In genomic region chr12:46389130-46389616, GRCh38 we compare ENCODE assay signal across 9 cellular contexts. TPM values are rescaled to one million over a fixed set of nuclear protein-coding genes. Genes with fewer than 3 reads are reported as not detected.
DNase-seq lines count a peak whose midpoint lies in the region; ATAC-seq and TF ChIP-seq lines count a peak whose summit lies in the region.
"Had no signal": no experiment of that assay in that cellular context is flagged by ENCODE, and none has a peak within 500 bp of the region (broad histone marks: within the 10 kb centered on the region; RNA-seq: fewer than 3 reads in every experiment).

No MANE protein-coding gene starts in this region.

- peak overlapping the region; percentile 33 for H3K4me3 Mint-ChIP-seq in activated naive CD8-positive, alpha-beta T cell treated with anti-CD3 and anti-CD28 coated beads, Interleukin-2, amount 50 U/mL, for 24 hours
- peak overlapping the region in 1 of 2 donors; percentile 39 for H3K4me3 Mint-ChIP-seq in stimulated activated naive B cell treated with anti-CD40 and anti-IgM and Interleukin-4, amounts not matched to agents 10 μg/mL and 1 μg/mL and 100 μg/mL, for 72 hours

- TF ChIP-seq CTCF in GM12864 (IDR thresholded peaks at IDR 0.05; ENCODE audit: low read depth, low read length, missing control alignments) (no peak), BE2C (IDR thresholded peaks at IDR 0.05; ENCODE audit: low read depth, low read length) (no peak)

- CTCF ChIA-PET in HEK293T (lab: Yijun Ruan, JAX) = no interaction called here

- POLR2A ChIA-PET in HEK293T (lab: Yijun Ruan, JAX) = no interaction called here

- H3K9me3 ChIP-seq in BE2C = no peaks in the 10 kb centered on the region

- ATAC-seq in activated naive CD8-positive, alpha-beta T cell treated with anti-CD3 and anti-CD28 coated beads, Interleukin-2, amount 50 U/mL, for 24 hours = no peak
- peak; percentile 39 to 70 for ATAC-seq in left cardiac atrium
- no peak for ATAC-seq in stimulated activated naive B cell treated with anti-CD40 and anti-IgM and Interleukin-4, amounts not matched to agents 10 μg/mL and 1 μg/mL and 100 μg/mL, for 72 hours (replicated peaks)
- ATAC-seq in HG02970 (IDR thresholded peaks at IDR 0.05; ENCODE audit: low FRiP score, unreplicated experiment) = no peak

- H3K4me3 ChIP-seq in GM12864 (ENCODE audit: low read depth, low read length) (peak overlapping the region; percentile 2), BE2C (ENCODE audit: low read depth, low read length) (no peak overlapping the region)

- intact Hi-C loops in left cardiac atrium (cut with DNase I) = loop anchor here in 1 of 2 donors (10.0 kb wide), 1 partner anchor 46 kb away; no protein-coding TSS in a partner anchor

- DNase-seq in GM12864 (ENCODE audit: low read depth) (no peak), left cardiac atrium (no peak), BE2C (no peak), HEK293T (ENCODE audit: extremely low spot score) (no peak), NOMO-1 (lab: John Stamatoyannopoulos, UW; ENCODE audit: unreplicated experiment in 2 of 2) (no peak)
- DNase-seq in activated naive CD8-positive, alpha-beta T cell treated with anti-CD3 and anti-CD28 coated beads, Interleukin-2, amount 50 U/mL, for 24 hours = no peak
- DNase-seq in stimulated activated naive B cell treated with anti-CD40 and anti-IgM and Interleukin-4, amounts not matched to agents 10 μg/mL and 1 μg/mL and 100 μg/mL, for 72 hours = no peak
- DNase-seq: activated T-cell treated with anti-CD3 and anti-CD28 coated beads, Interleukin-2, amount 50 U/mL, for 48 hours had no signal

- peak overlapping the region; percentile 81 for H3K27ac Mint-ChIP-seq in activated naive CD8-positive, alpha-beta T cell treated with anti-CD3 and anti-CD28 coated beads, Interleukin-2, amount 50 U/mL, for 24 hours
- peak overlapping the region; percentile 75 for H3K27ac Mint-ChIP-seq in stimulated activated naive B cell treated with anti-CD40 and anti-IgM and Interleukin-4, amounts not matched to agents 10 μg/mL and 1 μg/mL and 100 μg/mL, for 72 hours

- H3K4me1 ChIP-seq in BE2C = peaks cover 24% of the 10 kb centered on the region

- H3K36me3 Mint-ChIP-seq in activated naive CD8-positive, alpha-beta T cell treated with anti-CD3 and anti-CD28 coated beads, Interleukin-2, amount 50 U/mL, for 24 hours (ENCODE audit: low read depth) = peaks cover 7% of the 10 kb centered on the region
- H3K36me3 Mint-ChIP-seq in stimulated activated naive B cell treated with anti-CD40 and anti-IgM and Interleukin-4, amounts not matched to agents 10 μg/mL and 1 μg/mL and 100 μg/mL, for 72 hours = peaks cover 0 to 3% of the 10 kb centered on the region in 2 donors

- no peaks in the 10 kb centered on the region for H3K9me3 Mint-ChIP-seq in activated naive CD8-positive, alpha-beta T cell treated with anti-CD3 and anti-CD28 coated beads, Interleukin-2, amount 50 U/mL, for 24 hours
- no peaks in the 10 kb centered on the region for H3K9me3 Mint-ChIP-seq in stimulated activated naive B cell treated with anti-CD40 and anti-IgM and Interleukin-4, amounts not matched to agents 10 μg/mL and 1 μg/mL and 100 μg/mL, for 72 hours

- H3K36me3 ChIP-seq in BE2C = no peaks in the 10 kb centered on the region

- no peaks in the 10 kb centered on the region for H3K27me3 ChIP-seq in BE2C

- no peaks in the 10 kb centered on the region for H3K27me3 Mint-ChIP-seq in activated naive CD8-positive, alpha-beta T cell treated with anti-CD3 and anti-CD28 coated beads, Interleukin-2, amount 50 U/mL, for 24 hours
- no peaks in the 10 kb centered on the region for H3K27me3 Mint-ChIP-seq in stimulated activated naive B cell treated with anti-CD40 and anti-IgM and Interleukin-4, amounts not matched to agents 10 μg/mL and 1 μg/mL and 100 μg/mL, for 72 hours

- peaks cover 66% of the 10 kb centered on the region for H3K4me1 Mint-ChIP-seq in activated naive CD8-positive, alpha-beta T cell treated with anti-CD3 and anti-CD28 coated beads, Interleukin-2, amount 50 U/mL, for 24 hours
- H3K4me1 Mint-ChIP-seq in stimulated activated naive B cell treated with anti-CD40 and anti-IgM and Interleukin-4, amounts not matched to agents 10 μg/mL and 1 μg/mL and 100 μg/mL, for 72 hours = peaks cover 38 to 58% of the 10 kb centered on the region in 2 donors

TF ChIP-seq in HEK293T, 16 proteins besides CTCF, POLR2A, EP300 and RAD21:
- TF ChIP-seq CTBP1 (IDR thresholded peaks at IDR 0.05; ENCODE audit: borderline replicate concordance) = no peak
- no peak for TF ChIP-seq FOXA1 (IDR thresholded peaks at IDR 0.05)
- no peak for TF ChIP-seq HDGF (IDR thresholded peaks at IDR 0.05; ENCODE audit: borderline replicate concordance)
- TF ChIP-seq ARNT (IDR thresholded peaks at IDR 0.05) = no peak
- no peak for TF ChIP-seq LEF1 (IDR thresholded peaks at IDR 0.05; ENCODE audit: borderline replicate concordance)
- no peak for TF ChIP-seq FOXM1 (IDR thresholded peaks at IDR 0.05; ENCODE audit: borderline replicate concordance)
- no peak for TF ChIP-seq NFRKB (IDR thresholded peaks at IDR 0.05)
- TF ChIP-seq L3MBTL2 (conservative IDR thresholded peaks at IDR 0.05) = no peak
- TF ChIP-seq ZNF384 (IDR thresholded peaks at IDR 0.05) = no peak
- no peak for TF ChIP-seq SUZ12 (IDR thresholded peaks at IDR 0.05)
- TF ChIP-seq, protein P1, sequence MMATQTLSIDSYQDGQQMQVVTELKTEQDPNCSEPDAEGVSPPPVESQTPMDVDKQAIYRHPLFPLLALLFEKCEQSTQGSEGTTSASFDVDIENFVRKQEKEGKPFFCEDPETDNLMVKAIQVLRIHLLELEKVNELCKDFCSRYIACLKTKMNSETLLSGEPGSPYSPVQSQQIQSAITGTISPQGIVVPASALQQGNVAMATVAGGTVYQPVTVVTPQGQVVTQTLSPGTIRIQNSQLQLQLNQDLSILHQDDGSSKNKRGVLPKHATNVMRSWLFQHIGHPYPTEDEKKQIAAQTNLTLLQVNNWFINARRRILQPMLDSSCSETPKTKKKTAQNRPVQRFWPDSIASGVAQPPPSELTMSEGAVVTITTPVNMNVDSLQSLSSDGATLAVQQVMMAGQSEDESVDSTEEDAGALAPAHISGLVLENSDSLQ (IDR thresholded peaks at IDR 0.05) = no peak
- no peak for TF ChIP-seq TARDBP (IDR thresholded peaks at IDR 0.05)
TF ChIP-seq in HEK293T: peak in this region for 0.

RNA-seq across cellular contexts. Expression of gene SLC38A2, which starts 16.6 kb away (rescaled TPM):
- 100 to 1,000 TPM; 122 to 202 TPM for total RNA-seq in left cardiac atrium
- polyA plus RNA-seq in BE2C (2012; ENCODE audit: insufficient read depth, insufficient read length, low read depth) = 70.7 TPM

Comparison
In these comparisons a context has a peak if more than half of its experiments do, and no peak if none do; other contexts are left out.
1. ATAC-seq: peak in left cardiac atrium (2 of 2); none in activated naive CD8-positive, alpha-beta T cell treated with anti-CD3 and anti-CD28 coated beads, Interleukin-2, amount 50 U/mL, for 24 hours (single experiment), stimulated activated naive B cell treated with anti-CD40 and anti-IgM and Interleukin-4, amounts not matched to agents 10 μg/mL and 1 μg/mL and 100 μg/mL, for 72 hours (0 of 2) and HG02970 (single experiment).